Comparison of ENCODE assay signal across 7 cellular contexts in the genomic region with DNA sequence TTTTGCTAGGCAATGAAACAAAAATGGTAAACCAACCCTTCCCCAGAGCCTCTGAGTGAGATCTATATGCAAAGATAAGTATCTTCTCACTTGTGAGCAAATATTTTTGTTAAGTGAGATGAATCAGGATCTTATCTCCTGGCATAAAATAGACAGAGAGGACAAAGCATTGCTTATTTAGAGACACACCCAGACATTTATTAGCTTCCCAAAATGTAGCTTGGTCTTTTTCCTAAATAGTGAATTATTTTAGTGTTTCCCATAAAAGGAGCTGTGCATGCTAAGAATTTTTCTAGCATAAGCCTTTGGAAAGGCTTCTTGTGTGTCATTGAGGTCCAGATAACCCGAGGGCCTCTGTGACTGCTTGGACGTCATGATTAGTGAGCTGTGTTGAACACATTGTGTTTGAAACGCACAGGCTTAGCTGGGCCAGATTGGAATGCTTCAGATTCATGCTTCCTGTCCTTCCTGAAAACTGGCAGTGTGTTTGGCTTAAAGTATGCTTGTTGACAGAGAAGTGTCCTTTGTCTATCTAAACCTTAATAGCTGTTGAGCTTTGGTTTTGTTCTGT. TPM values are rescaled to one million over a fixed set of nuclear protein-coding genes. Genes with fewer than 3 reads are reported as not detected.
DNase-seq lines count a peak whose midpoint lies in the region; ATAC-seq, FAIRE-seq and TF ChIP-seq lines count a peak whose summit lies in the region.

No MANE protein-coding gene starts in this region.

- DNase-seq in MG63, result peak; percentile 88
- DNase-seq in caudate nucleus (lab: John Stamatoyannopoulos, UW), result peak in 3 of 61 donors; percentile 3 to 97 (median 6)
- no peak for DNase-seq in left lung
- DNase-seq in upper lobe of left lung, result peak in 1 of 2 donors; percentile 27
- no peak for DNase-seq in NCI-H1436 (lab: John Stamatoyannopoulos, UW)
- no peak for DNase-seq in H54 (ENCODE audit: insufficient read length, low spot score)

- intact Hi-C loops in left lung (cut with DNase I), result no loop called here

- FAIRE-seq in H54 (lab: Jason Lieb, UNC), result no peak

- TF ChIP-seq CTCF in left lung (IDR thresholded peaks at IDR 0.05), result no peak
- no peak for TF ChIP-seq CTCF in upper lobe of left lung (IDR thresholded peaks at IDR 0.05)

- ATAC-seq in left lung (peak; percentile 82), upper lobe of left lung (ENCODE audit: low FRiP score in 2 of 2) (peak; percentile 85 to 91), HG03045 (IDR thresholded peaks at IDR 0.05; ENCODE audit: unreplicated experiment) (no peak)

- no peak for TF ChIP-seq EP300 in upper lobe of left lung (IDR thresholded peaks at IDR 0.05)

- WGBS in upper lobe of left lung, 2 donors, result 32 to 40% methylated on average over 3 of the region's 3 CpGs

- H3K27me3 ChIP-seq in MG63 (no peaks in the 10 kb centered on the region), left lung (no peaks in the 10 kb centered on the region), upper lobe of left lung (no peaks in the 10 kb centered on the region)

- peak overlapping the region; percentile 3 for H3K27ac ChIP-seq in caudate nucleus (ENCODE audit: low read depth, low read length)
- H3K27ac ChIP-seq in left lung, result peak overlapping the region; percentile 42 to 45
- H3K27ac ChIP-seq in upper lobe of left lung, result peak overlapping the region in 3 of 4 donors; percentile 45 to 72 (median 69)

- H3K4me1 ChIP-seq in left lung (no peaks in the 10 kb centered on the region), upper lobe of left lung (peaks cover 0 to 16% (median 5%) of the 10 kb centered on the region in 4 donors)

- H3K36me3 ChIP-seq in MG63 (peaks cover 73% of the 10 kb centered on the region), left lung (peaks cover 0 to 38% of the 10 kb centered on the region in 2 donors), upper lobe of left lung (peaks cover 0 to 18% (median 0%) of the 10 kb centered on the region in 4 donors)

- TF ChIP-seq POLR2A in upper lobe of left lung (IDR thresholded peaks at IDR 0.05) (no peak), H54 (IDR thresholded peaks at IDR 0.05; ENCODE audit: low read depth, low read length) (no peak)

- H3K4me3 ChIP-seq in MG63 (no peak overlapping the region), left lung (no peak overlapping the region), upper lobe of left lung (no peak overlapping the region)

- H3K9me3 ChIP-seq in MG63 (no peaks in the 10 kb centered on the region), left lung (no peaks in the 10 kb centered on the region), upper lobe of left lung (no peaks in the 10 kb centered on the region)

RNA-seq across cellular contexts. Expression of gene MTHFD1L, which starts 16.5 kb away (rescaled TPM):
- 64.8 and 116 TPM in 2 replicates for total RNA-seq in MG63 (2014; rRNA removed; shearing (Covaris generic); ENCODE audit: low replicate concordance)
- total RNA-seq in left lung, result 10 to 100 TPM; 21.2 to 38.2 TPM
- 10 to 100 TPM; 11.8 to 32.3 (median 19.4) TPM for total RNA-seq in upper lobe of left lung

Comparison
In these comparisons a context has a peak if more than half of its experiments do, and no peak if none do; other contexts are left out.
1. H3K27ac ChIP-seq: peak in every context shown above with its lines; median percentile 69 in upper lobe of left lung; 44 in left lung; 3 in caudate nucleus.